ENCODE assay signal across 10 cellular contexts in the genomic region with DNA sequence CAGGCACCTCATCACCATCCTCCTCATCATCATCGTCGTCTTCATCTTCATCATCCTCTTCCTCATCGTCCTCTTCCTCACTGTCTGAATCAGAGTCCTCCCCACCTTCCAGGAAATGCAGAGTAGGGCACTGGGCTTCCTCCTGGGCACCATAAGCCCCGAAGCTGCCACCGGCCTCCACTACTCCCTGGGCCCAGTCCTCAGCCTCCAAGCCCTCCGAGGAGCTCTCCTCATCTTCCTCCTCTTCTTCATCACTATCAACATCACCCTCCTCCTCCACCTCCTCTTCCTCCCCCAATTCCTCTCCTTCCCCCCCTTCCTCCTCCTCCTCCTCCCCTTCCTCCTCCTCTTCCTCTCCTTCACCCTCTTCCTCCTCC. TPM values are rescaled to one million over a fixed set of nuclear protein-coding genes. Genes with fewer than 3 reads are reported as not detected.
DNase-seq lines count a peak whose midpoint lies in the region; ATAC-seq and TF ChIP-seq lines count a peak whose summit lies in the region.
"Had no signal": no experiment of that assay in that cellular context is flagged by ENCODE, and none has a peak within 500 bp of the region (broad histone marks: within the 10 kb centered on the region; RNA-seq: fewer than 3 reads in every experiment).

No MANE protein-coding gene starts in this region.

- peak overlapping the region; percentile 39 for H3K4me2 ChIP-seq in Karpas-422 (ENCODE audit: low read depth, low read length, poor library complexity, severe bottlenecking)

- H3K9me2 ChIP-seq in Karpas-422 (replicated peaks; ENCODE audit: insufficient read depth, low read length), result no peaks in the 10 kb centered on the region

- H3K27ac Mint-ChIP-seq in chondrocyte (ENCODE audit: unreplicated experiment), result peak overlapping the region; percentile 6
- H3K27ac Mint-ChIP-seq in natural killer cell treated with Interleukin-12 subunit alpha and Interleukin-12 subunit beta and Interleukin-15 and Interleukin-18, amount 100 ng/mL, for 72 hours, result peak overlapping the region; percentile 62 to 85

- H3K79me2 ChIP-seq in Karpas-422 (ENCODE audit: low read length), result peaks cover 16% of the 10 kb centered on the region

- peaks cover 50% of the 10 kb centered on the region for H3K4me1 Mint-ChIP-seq in chondrocyte (ENCODE audit: low read depth)
- peaks cover 43 to 48% of the 10 kb centered on the region in 2 donors for H3K4me1 Mint-ChIP-seq in natural killer cell treated with Interleukin-12 subunit alpha and Interleukin-12 subunit beta and Interleukin-15 and Interleukin-18, amount 100 ng/mL, for 72 hours (ENCODE audit: low read depth in 2 of 2)

- no peak overlapping the region for H3K27ac ChIP-seq in Karpas-422 (ENCODE audit: low read length)

- no peak for ATAC-seq in natural killer cell treated with Interleukin-12 subunit alpha and Interleukin-12 subunit beta and Interleukin-15 and Interleukin-18, amount 100 ng/mL, for 72 hours
- ATAC-seq in HG02970 (IDR thresholded peaks at IDR 0.05; ENCODE audit: low FRiP score, unreplicated experiment), result no peak
- no peak for ATAC-seq in HG03439 (IDR thresholded peaks at IDR 0.05; ENCODE audit: unreplicated experiment)

- H3K4me3 ChIP-seq in AG09309 (ENCODE audit: control insufficient read depth, low read depth, low read length) (peak overlapping the region; percentile 76), Karpas-422 (ENCODE audit: low read length) (no peak overlapping the region)

- H3K36me3 ChIP-seq in Karpas-422 (ENCODE audit: insufficient read depth, low read length), result no peaks in the 10 kb centered on the region

- H3K4me1 ChIP-seq in Karpas-422 (ENCODE audit: low read length), result peaks cover 32% of the 10 kb centered on the region

- H3K9me3 Mint-ChIP-seq in chondrocyte (ENCODE audit: low read depth), result no peaks in the 10 kb centered on the region
- H3K9me3 Mint-ChIP-seq in natural killer cell treated with Interleukin-12 subunit alpha and Interleukin-12 subunit beta and Interleukin-15 and Interleukin-18, amount 100 ng/mL, for 72 hours, result no peaks in the 10 kb centered on the region

- no peaks in the 10 kb centered on the region for H3K9me3 ChIP-seq in Karpas-422 (ENCODE audit: low read length)

- peak overlapping the region; percentile 66 for H3K4me3 Mint-ChIP-seq in chondrocyte (ENCODE audit: unreplicated experiment)
- H3K4me3 Mint-ChIP-seq in natural killer cell treated with Interleukin-12 subunit alpha and Interleukin-12 subunit beta and Interleukin-15 and Interleukin-18, amount 100 ng/mL, for 72 hours, result peak overlapping the region; percentile 79

- peaks cover 10% of the 10 kb centered on the region; the same call in 1 of the 2 replicates for H4K20me1 ChIP-seq in Karpas-422 (ENCODE audit: insufficient read depth, low read depth, low read length)

- no peaks in the 10 kb centered on the region for H3K36me3 Mint-ChIP-seq in chondrocyte (ENCODE audit: low read depth)
- H3K36me3 Mint-ChIP-seq in natural killer cell treated with Interleukin-12 subunit alpha and Interleukin-12 subunit beta and Interleukin-15 and Interleukin-18, amount 100 ng/mL, for 72 hours, result no peaks in the 10 kb centered on the region

- TF ChIP-seq CTCF in AG09309 (IDR thresholded peaks at IDR 0.05; ENCODE audit: control insufficient read depth, insufficient read depth, low read depth, low read length, missing control alignments) (no peak), chondrocyte (IDR thresholded peaks at IDR 0.05) (no peak)

- H3K27me3 ChIP-seq in Karpas-422 (ENCODE audit: low read length), result no peaks in the 10 kb centered on the region

- no peak for DNase-seq in AG09309 (ENCODE audit: low read depth)
- DNase-seq in Karpas-422, result no peak
- DNase-seq in chondrocyte (ENCODE audit: low spot score), result no peak
- peak; percentile 31 for DNase-seq in natural killer cell treated with Interleukin-12 subunit alpha and Interleukin-12 subunit beta and Interleukin-15 and Interleukin-18, amount 100 ng/mL, for 72 hours (ENCODE audit: low spot score)
- no peak for DNase-seq in GM19238 (ENCODE audit: insufficient read length, low spot score)
- DNase-seq in activated gamma-delta T cell (lab: John Stamatoyannopoulos, UW), result no peak
- DNase-seq: effector CD8-positive, alpha-beta T cell; MV-4-11 had no signal

- no peaks in the 10 kb centered on the region for H3K27me3 Mint-ChIP-seq in chondrocyte (ENCODE audit: low read depth)
- no peaks in the 10 kb centered on the region for H3K27me3 Mint-ChIP-seq in natural killer cell treated with Interleukin-12 subunit alpha and Interleukin-12 subunit beta and Interleukin-15 and Interleukin-18, amount 100 ng/mL, for 72 hours

- H2AFZ ChIP-seq in Karpas-422 (ENCODE audit: low read length), result no peak overlapping the region

- H3K9ac ChIP-seq in Karpas-422 (ENCODE audit: low read length), result no peak overlapping the region

RNA-seq across cellular contexts. Expression of a gene that starts 1.7 kb away (rescaled TPM):
- 13.0 and 32.7 TPM in 2 replicates for total RNA-seq in Karpas-422 (2014; rRNA removed; shearing (Covaris generic); ENCODE audit: low replicate concordance)
- total RNA-seq in chondrocyte, result 91.1 to 94.9 TPM (median 92.1 TPM) in 3 replicates
- 100 to 1,000 TPM in 1 of 2 donors, 10 to 100 TPM in 1; 75.4 to 118 TPM for total RNA-seq in natural killer cell treated with Interleukin-12 subunit alpha and Interleukin-12 subunit beta and Interleukin-15 and Interleukin-18, amount 100 ng/mL, for 72 hours

RNA-seq across cellular contexts. Expression of a gene that starts 3.6 kb away (rescaled TPM):
- not detected in 2 replicates for total RNA-seq in Karpas-422 (2014; rRNA removed; shearing (Covaris generic); ENCODE audit: low replicate concordance)
- total RNA-seq in chondrocyte, result 0.12 to 0.60 TPM in 2 of 3 replicates, not detected in the other
- total RNA-seq in natural killer cell treated with Interleukin-12 subunit alpha and Interleukin-12 subunit beta and Interleukin-15 and Interleukin-18, amount 100 ng/mL, for 72 hours, result under 1 TPM; 0.24 to 0.36 TPM

RNA-seq across cellular contexts. Expression of a gene that starts 11.3 kb away (rescaled TPM):
- 11.7 and 15.3 TPM in 2 replicates for total RNA-seq in Karpas-422 (2014; rRNA removed; shearing (Covaris generic); ENCODE audit: low replicate concordance)
- total RNA-seq in chondrocyte, result 48.7 to 60.1 TPM (median 57.8 TPM) in 3 replicates
- total RNA-seq in natural killer cell treated with Interleukin-12 subunit alpha and Interleukin-12 subunit beta and Interleukin-15 and Interleukin-18, amount 100 ng/mL, for 72 hours, result 10 to 100 TPM; 38.9 to 84.1 TPM

RNA-seq across cellular contexts. Expression of a gene that starts 17.3 kb away (rescaled TPM):
- total RNA-seq in Karpas-422 (2014; rRNA removed; shearing (Covaris generic); ENCODE audit: low replicate concordance), result 44.1 and 60.4 TPM in 2 replicates
- total RNA-seq in chondrocyte, result 23.5 to 30.4 TPM (median 26.7 TPM) in 3 replicates
- total RNA-seq in natural killer cell treated with Interleukin-12 subunit alpha and Interleukin-12 subunit beta and Interleukin-15 and Interleukin-18, amount 100 ng/mL, for 72 hours, result 10 to 100 TPM; 29.5 to 89.2 TPM

RNA-seq across cellular contexts. Expression of a gene that starts 35.5 kb away (rescaled TPM):
- total RNA-seq in Karpas-422 (2014; rRNA removed; shearing (Covaris generic); ENCODE audit: low replicate concordance), result 5.3 and 7.1 TPM in 2 replicates
- total RNA-seq in chondrocyte, result 17.9 to 24.5 TPM (median 20.1 TPM) in 3 replicates
- 10 to 100 TPM; 13.5 to 19.7 TPM for total RNA-seq in natural killer cell treated with Interleukin-12 subunit alpha and Interleukin-12 subunit beta and Interleukin-15 and Interleukin-18, amount 100 ng/mL, for 72 hours
